Comparison of ENCODE assay signal across 18 cellular contexts in the genomic region with DNA sequence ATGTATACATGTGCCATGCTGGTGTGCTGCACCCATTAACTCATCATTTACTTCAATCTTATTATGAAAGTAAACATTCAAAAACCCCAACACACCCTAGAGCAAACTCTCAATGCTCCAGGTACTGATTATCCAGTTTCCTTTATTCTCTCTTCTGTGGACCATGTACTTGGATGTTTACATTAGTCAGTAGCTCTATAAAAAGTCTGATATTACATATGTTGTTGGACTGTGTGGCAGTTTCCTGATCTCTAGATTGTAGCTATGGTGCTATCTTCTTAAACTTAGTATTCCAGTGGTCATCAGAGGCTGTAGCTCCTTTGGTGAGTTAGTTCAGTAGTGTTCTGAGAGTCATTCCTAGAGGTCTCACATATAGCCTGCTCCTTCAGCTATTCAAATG. TPM values are rescaled to one million over a fixed set of nuclear protein-coding genes. Genes with fewer than 3 reads are reported as not detected.
A peak's percentile ranks its signal among the peaks of the same experiment; 100 is the strongest.
DNase-seq lines count a peak whose midpoint lies in the region; TF ChIP-seq lines count a peak whose summit lies in the region.
"Had no signal": no experiment of that assay in that cellular context is flagged by ENCODE, and none has a peak within 500 bp of the region (broad histone marks: within the 10 kb centered on the region; RNA-seq: fewer than 3 reads in every experiment).

No MANE protein-coding gene starts in this region.

- no peak overlapping the region for H3K4me3 ChIP-seq in suprapubic skin
- H3K4me3 ChIP-seq: GM23338, HAP-1 had no signal

- peak overlapping the region; percentile 86 for H3K27ac ChIP-seq in VCaP
- H3K27ac ChIP-seq in suprapubic skin = no peak overlapping the region

- DNase-seq in NCI-H510A treated with DMSO at 0.1 percent for 48 hours (lab: John Stamatoyannopoulos, UW) = peak; percentile 22
- DNase-seq in NCI-H510A (lab: John Stamatoyannopoulos, UW) = no peak
- peak; percentile 44 for DNase-seq in NCI-H2029 treated with DMSO at 0.1 percent for 48 hours (lab: John Stamatoyannopoulos, UW)
- DNase-seq in suprapubic skin (ENCODE audit: low spot score in 2 of 2) = no peak
- no peak for DNase-seq in HuH-7.5 (ENCODE audit: low spot score)
- no peak for DNase-seq in stimulated activated naive CD4-positive, alpha-beta T cell (lab: John Stamatoyannopoulos, UW)
- DNase-seq: KG1, NCI-H1436, NCI-H187 treated with DMSO at 0.1 percent for 48 hours, NCI-H2171 treated with DMSO at 0.1 percent for 48 hours, NCI-H526 treated with DMSO at 0.1 percent for 48 hours, SIG-M5 had no signal

- TF ChIP-seq CTCF in VCaP (conservative IDR thresholded peaks at IDR 0.05) = no peak
- no peak for TF ChIP-seq CTCF in suprapubic skin (IDR thresholded peaks at IDR 0.05)

- H3K36me3 ChIP-seq in suprapubic skin = no peaks in the 10 kb centered on the region
- H3K36me3 ChIP-seq: HAP-1 had no signal

- TF ChIP-seq POLR2A in suprapubic skin (IDR thresholded peaks at IDR 0.05) = no peak

- H3K9me3 ChIP-seq in suprapubic skin = no peaks in the 10 kb centered on the region
- H3K9me3 ChIP-seq: HAP-1 had no signal

- no peak for TF ChIP-seq EP300 in suprapubic skin (IDR thresholded peaks at IDR 0.05)

- no peaks in the 10 kb centered on the region for H3K27me3 ChIP-seq in suprapubic skin

- no peaks in the 10 kb centered on the region for H3K4me1 ChIP-seq in suprapubic skin

RNA-seq across cellular contexts. Expression of gene ITGA5, which starts 25.1 kb away (rescaled TPM):
- 10 to 100 TPM; 16.3 to 36.4 (median 24.8) TPM for total RNA-seq in suprapubic skin
- total RNA-seq: HT-29 had no signal

RNA-seq across cellular contexts. Expression of gene GTSF1, which starts 29.2 kb away (rescaled TPM):
- total RNA-seq in suprapubic skin = not detected
- total RNA-seq: G401, GM23338, HepG2, HT-29 had no signal

RNA-seq across cellular contexts. Expression of gene NCKAP1L, which starts 53.4 kb away (rescaled TPM):
- 10 to 100 TPM in 1 of 4 donors, 1 to 10 TPM in 3; 3.6 to 19.6 (median 4.6) TPM for total RNA-seq in suprapubic skin
- total RNA-seq: G401, GM23338, HepG2, HT-29 had no signal

RNA-seq across cellular contexts. Expression of gene ZNF385A, which starts 59.7 kb away (rescaled TPM):
- total RNA-seq in suprapubic skin = 100 to 1,000 TPM in 3 of 4 donors, 10 to 100 TPM in 1; 99.5 to 134 (median 113) TPM

Comparison
In these comparisons a context has a peak if more than half of its experiments do, and no peak if none do; other contexts are left out.
1. DNase-seq: peak in NCI-H510A treated with DMSO at 0.1 percent for 48 hours (single experiment) and NCI-H2029 treated with DMSO at 0.1 percent for 48 hours (single experiment); none in NCI-H510A (single experiment), suprapubic skin (0 of 2), HuH-7.5 (single experiment) and stimulated activated naive CD4-positive, alpha-beta T cell (0 of 6).